ENCODE assay signal across 8 cellular contexts in genomic region chr19:42325896-42326771, GRCh38. TPM values are rescaled to one million over a fixed set of nuclear protein-coding genes. Genes with fewer than 3 reads are reported as not detected.
DNase-seq lines count a peak whose midpoint lies in the region; ATAC-seq and TF ChIP-seq lines count a peak whose summit lies in the region.

No MANE protein-coding gene starts in this region.

- intact Hi-C loops in colonic mucosa (cut with DNase I): loop anchor here (10.0 kb wide), 2 partner anchors 69 to 191 kb away; partner anchors contain the start of genes CNFN and POU2F2
- intact Hi-C loops in lower lobe of right lung (cut with DNase I): no loop called here
- intact Hi-C loops in transverse colon (cut with DNase I; ENCODE audit: low total_unique reads): loop anchor here (10.0 kb wide), 1 partner anchor 191 kb away; the partner anchor contains the start of gene POU2F2

- no peak for TF ChIP-seq CTCF in colonic mucosa (IDR thresholded peaks at IDR 0.05)
- no peak for TF ChIP-seq CTCF in lower lobe of right lung (IDR thresholded peaks at IDR 0.05)
- TF ChIP-seq CTCF in transverse colon (IDR thresholded peaks at IDR 0.05): peak in 3 of 5 experiments; percentile 19 to 29 (median 29)

- H3K4me1 ChIP-seq in colonic mucosa (peaks cover 4% of the 10 kb centered on the region), lower lobe of right lung (peaks cover 30% of the 10 kb centered on the region), transverse colon (peaks cover 23 to 39% (median 27%) of the 10 kb centered on the region in 4 donors)

- peak overlapping the region; percentile 98 for H3K9ac ChIP-seq in SK-N-MC (ENCODE audit: insufficient read length)
- peak overlapping the region; percentile 90 to 94 for H3K9ac ChIP-seq in colonic mucosa (ENCODE audit: low read depth in 2 of 2, low read length in 2 of 2)

- in situ Hi-C loops in transverse colon (cut with MboI; ENCODE audit: low pct_ligation_motif_present in 1 of 4, low pct_unique_long_range_greater_than_20kb in 1 of 4, low sequenced_read_pairs in 3 of 4): loop anchor here in 2 of 4 donors (10.0 kb wide), 2 partner anchors 191 to 211 kb away; partner anchors contain the start of gene POU2F2 (in 1 of the 2)

- WGBS in transverse colon (ENCODE audit: low coverage in 1 of 2), 2 donors: 5 to 33% methylated on average over 1 to 35 of the region's 37 CpGs

- H3K4me3 ChIP-seq in SK-N-MC: peak overlapping the region; percentile 99
- peak overlapping the region; percentile 94 for H3K4me3 ChIP-seq in colonic mucosa
- peak overlapping the region; percentile 98 for H3K4me3 ChIP-seq in lower lobe of right lung
- peak overlapping the region; percentile 49 to 96 (median 86) for H3K4me3 ChIP-seq in transverse colon

- H3K27me3 ChIP-seq in colonic mucosa (peaks cover 20% of the 10 kb centered on the region), lower lobe of right lung (ENCODE audit: low read depth) (peaks cover 29% of the 10 kb centered on the region), transverse colon (peaks cover 36% of the 10 kb centered on the region)

- no peak for TF ChIP-seq POLR2A in transverse colon (IDR thresholded peaks at IDR 0.05)

- no peaks in the 10 kb centered on the region for H3K9me3 ChIP-seq in SK-N-MC (ENCODE audit: low read depth, low read length)
- no peaks in the 10 kb centered on the region for H3K9me3 ChIP-seq in colonic mucosa
- H3K9me3 ChIP-seq in lower lobe of right lung: no peaks in the 10 kb centered on the region
- H3K9me3 ChIP-seq in transverse colon: no peaks in the 10 kb centered on the region

- H3K27ac ChIP-seq in SK-N-MC (0 out of 2 replicates have a peak overlapping the region, but pooled peaks have one; percentile 40), colonic mucosa (peak overlapping the region; percentile 63), lower lobe of right lung (peak overlapping the region; percentile 69), transverse colon (peak overlapping the region; percentile 73 to 88 (median 86))

- no peak for TF ChIP-seq EP300 in transverse colon (IDR thresholded peaks at IDR 0.05; ENCODE audit: low read depth)

- H3K36me3 ChIP-seq in SK-N-MC (ENCODE audit: insufficient read depth, low read length) (no peaks in the 10 kb centered on the region), colonic mucosa (no peaks in the 10 kb centered on the region), lower lobe of right lung (no peaks in the 10 kb centered on the region), transverse colon (no peaks in the 10 kb centered on the region)

- peak; percentile 67 for DNase-seq in NCI-H82 (lab: John Stamatoyannopoulos, UW)
- DNase-seq in NCI-H82 treated with DMSO at 0.1 percent for 48 hours (lab: John Stamatoyannopoulos, UW; ENCODE audit: unreplicated experiment): no peak
- no peak for DNase-seq in SK-N-MC (ENCODE audit: low read depth, low spot score)
- DNase-seq in colonic mucosa: peak; percentile 29
- no peak for DNase-seq in lower lobe of right lung
- DNase-seq in transverse colon: no peak

- ATAC-seq in HG03045 (IDR thresholded peaks at IDR 0.05; ENCODE audit: unreplicated experiment) (peak; percentile 10), lower lobe of right lung (peak; percentile 40 to 46), GM19397 (IDR thresholded peaks at IDR 0.05; ENCODE audit: unreplicated experiment) (no peak)

RNA-seq across cellular contexts. Expression of gene MEGF8, which starts 0.7 kb away (rescaled TPM):
- total RNA-seq in colonic mucosa: 10 to 100 TPM; 13.4 to 16.5 TPM
- total RNA-seq in lower lobe of right lung: 16.4 TPM
- total RNA-seq in transverse colon: 10 to 100 TPM; 15.3 to 40.4 (median 22.8) TPM

RNA-seq across cellular contexts. Expression of gene TMEM145, which starts 13.0 kb away (rescaled TPM):
- total RNA-seq in colonic mucosa (under 1 TPM; 0.24 to 0.94 TPM), lower lobe of right lung (not detected), transverse colon (not detected)

RNA-seq across cellular contexts. Expression of gene PAFAH1B3, which starts 23.7 kb away (rescaled TPM):
- total RNA-seq in colonic mucosa: 10 to 100 TPM; 42.5 to 53.0 TPM
- 13.4 TPM for total RNA-seq in lower lobe of right lung
- total RNA-seq in transverse colon: 10 to 100 TPM in 3 of 4 donors, not detected in 1; 16.7 to 35.2 (median 24.4) TPM

RNA-seq across cellular contexts. Expression of gene PRR19, which starts 24.2 kb away (rescaled TPM):
- total RNA-seq in colonic mucosa (1 to 10 TPM in 1 of 2 donors, under 1 TPM in 1; 0.32 to 1.0 TPM), lower lobe of right lung (0.71 TPM), transverse colon (under 1 TPM in 2 of 4 donors, not detected in 2; 0.41 to 0.79 TPM)

RNA-seq across cellular contexts. Expression of gene CIC, which starts 57.1 kb away (rescaled TPM):
- total RNA-seq in colonic mucosa (10 to 100 TPM; 47.8 to 54.6 TPM), lower lobe of right lung (67.9 TPM), transverse colon (10 to 100 TPM; 35.1 to 96.5 (median 43.6) TPM)

Comparison
In these comparisons a context has a peak if more than half of its experiments do, and no peak if none do; other contexts are left out.
1. DNase-seq: peak in NCI-H82 (single experiment) and colonic mucosa (single experiment); none in NCI-H82 treated with DMSO at 0.1 percent for 48 hours (single experiment), SK-N-MC (single experiment), lower lobe of right lung (single experiment) and transverse colon (single experiment).
2. CTCF ChIP-seq: peak in transverse colon (3 of 5); none in colonic mucosa (single experiment) and lower lobe of right lung (single experiment).
3. Peak in every context shown above with its lines, with median percentiles within 50 percentile points of each other: H3K27ac ChIP-seq and H3K4me3 ChIP-seq.